19 cellular contexts compared by ENCODE assay signal in genomic region chr4:138908134-138908533, GRCh38.
DNase-seq lines count a peak whose midpoint lies in the region; ATAC-seq, FAIRE-seq and TF ChIP-seq lines count a peak whose summit lies in the region.
"Had no signal": no experiment of that assay in that cellular context is flagged by ENCODE, and none has a peak within 500 bp of the region (broad histone marks: within the 10 kb centered on the region; RNA-seq: fewer than 3 reads in every experiment).

No MANE protein-coding gene starts in this region.

- H2AK9ac ChIP-seq in IMR-90 (replicated peaks; ENCODE audit: low read depth, low read length, poor library complexity), result peak overlapping the region; percentile 11

- no peaks in the 10 kb centered on the region for H3K79me1 ChIP-seq in IMR-90 (ENCODE audit: low read depth in 1 of 2, low read length in 2 of 2)

- no peak overlapping the region for H2AK5ac ChIP-seq in IMR-90 (ENCODE audit: low read depth, low read length)

- H3K27ac ChIP-seq in IMR-90 (ENCODE audit: insufficient read depth, low read length) (no peak overlapping the region), endothelial cell of umbilical vein (ENCODE audit: insufficient read depth, low read depth, low read length) (no peak overlapping the region), left ventricle myocardium inferior (replicated peaks) (no peak overlapping the region)
- H3K27ac ChIP-seq: 22Rv1, BLaER1 had no signal

- H3K4me2 ChIP-seq in IMR-90 (ENCODE audit: low read depth, low read length), result no peak overlapping the region
- H3K4me2 ChIP-seq in endothelial cell of umbilical vein (ENCODE audit: insufficient read depth, low read length), result no peak overlapping the region
- H3K4me2 ChIP-seq: BLaER1 had no signal

- no peak overlapping the region for H3K23ac ChIP-seq in IMR-90 (ENCODE audit: low read depth, low read length)

- H4K20me1 ChIP-seq in IMR-90 (ENCODE audit: insufficient read depth, low read length) (no peaks in the 10 kb centered on the region), endothelial cell of umbilical vein (replicated peaks; ENCODE audit: control insufficient read depth, extremely low read depth, insufficient read depth, low read length) (no peaks in the 10 kb centered on the region)
- H4K20me1 ChIP-seq: BLaER1 had no signal

- TF ChIP-seq POLR2A in IMR-90 (IDR thresholded peaks at IDR 0.05; ENCODE audit: low read depth, low read length), result no peak
- TF ChIP-seq POLR2A in endothelial cell of umbilical vein (IDR thresholded peaks at IDR 0.05; ENCODE audit: low read depth, low read length), result no peak

- H3K9me1 ChIP-seq in IMR-90 (ENCODE audit: insufficient read depth, low read length) (no peaks in the 10 kb centered on the region), endothelial cell of umbilical vein (replicated peaks; ENCODE audit: control insufficient read depth, extremely low read depth, insufficient read depth, low read length) (no peaks in the 10 kb centered on the region)

- H3K79me2 ChIP-seq in endothelial cell of umbilical vein (ENCODE audit: control insufficient read depth, insufficient read depth, low read length), result no peaks in the 10 kb centered on the region

- FAIRE-seq in endothelial cell of umbilical vein (lab: Jason Lieb, UNC), result peak; percentile 43
- FAIRE-seq: GM12878, H54, HTR-8/SVneo had no signal

- no peak for DNase-seq in T-helper 2 cell treated with Interferon-gamma antibody and Interleukin-4, amounts not matched to agents 5 μg/mL and 100 μg/mL, for 36 hours (ENCODE audit: low spot score)
- DNase-seq in T-helper 2 cell (no peak), IMR-90 (no peak), endothelial cell of umbilical vein (ENCODE audit: low read depth, low spot score) (no peak), left ventricle myocardium inferior (no peak), NCI-H2081 (lab: John Stamatoyannopoulos, UW) (no peak)
- DNase-seq: Calu3; CD8-positive, alpha-beta T cell; DMS79 treated with DMSO at 0.1 percent for 48 hours; GF-D8; HCEC 1CT; KG1 had no signal

- ATAC-seq in IMR-90 (ENCODE audit: low read depth) (no peak), HG03469 (IDR thresholded peaks at IDR 0.05; ENCODE audit: unreplicated experiment) (no peak)
- ATAC-seq: CD8-positive, alpha-beta T cell; GM12878 had no signal

- no peak overlapping the region for H3K9ac ChIP-seq in IMR-90 (ENCODE audit: low read depth, low read length)
- H3K9ac ChIP-seq in endothelial cell of umbilical vein (replicated peaks; ENCODE audit: extremely low read depth, insufficient read depth, low read length), result no peak overlapping the region
- H3K9ac ChIP-seq: BLaER1 had no signal

- no peak overlapping the region for H2BK20ac ChIP-seq in IMR-90 (ENCODE audit: low read depth, low read length)

- CTCF ChIA-PET in IMR-90 (lab: Yijun Ruan, JAX), result no interaction called here
- CTCF ChIA-PET in endothelial cell of umbilical vein (lab: Charles Lee), result no interaction called here

- no CpG with 5 or more reads among the region's 5 CpGs for WGBS in IMR-90 (ENCODE audit: extremely low coverage in 2 of 2, insufficient read length in 1 of 2), 2 experiments

- H3K4me3 ChIP-seq in IMR-90 (ENCODE audit: insufficient read depth, low read depth, low read length) (no peak overlapping the region), endothelial cell of umbilical vein (replicated peaks in 1 of 3; ENCODE audit: insufficient read depth in 1 of 3, low read depth in 1 of 3, low read length in 3 of 3) (no peak overlapping the region), left ventricle myocardium inferior (no peak overlapping the region)
- H3K4me3 ChIP-seq: BLaER1, GM12878 had no signal

- peaks cover 6% of the 10 kb centered on the region; the same call in 1 of the 2 replicates for H3K4me1 ChIP-seq in IMR-90 (ENCODE audit: control insufficient read depth, insufficient read depth, low read length)
- H3K4me1 ChIP-seq in endothelial cell of umbilical vein (ENCODE audit: control insufficient read depth, extremely low read depth, insufficient read depth, low read length), result peaks cover 16% of the 10 kb centered on the region
- peaks cover 25% of the 10 kb centered on the region for H3K4me1 ChIP-seq in left ventricle myocardium inferior
- H3K4me1 ChIP-seq: BLaER1 had no signal

- H3K27ac Mint-ChIP-seq in T-helper 2 cell treated with Interferon-gamma antibody and Interleukin-4, amounts not matched to agents 5 μg/mL and 100 μg/mL, for 36 hours, result peak overlapping the region; percentile 52
- H3K27ac Mint-ChIP-seq: CD8-positive, alpha-beta T cell; IgD-negative memory B cell had no signal

- intact Hi-C loops in IMR-90 (cut with micrococcal nuclease), result no loop called here
- intact Hi-C loops in endothelial cell of umbilical vein (cut with micrococcal nuclease), result no loop called here
- intact Hi-C loops in left ventricle myocardium inferior (cut with micrococcal nuclease), result no loop called here

- no TSS peak for BruUV-seq in IMR-90 (replicated peaks; lab: Mats Ljungman, UMichigan)
- no TSS peak for BruUV-seq in endothelial cell of umbilical vein (replicated peaks; lab: Mats Ljungman, UMichigan)

- H3K56ac ChIP-seq in IMR-90 (ENCODE audit: extremely low read depth, insufficient read depth, low read length), result no peak overlapping the region

- H2AFZ ChIP-seq in IMR-90 (replicated peaks; ENCODE audit: low read length, poor library complexity) (no peak overlapping the region), endothelial cell of umbilical vein (ENCODE audit: low read depth, low read length) (no peak overlapping the region)

- peaks cover 3% of the 10 kb centered on the region for H3K27me3 ChIP-seq in IMR-90 (ENCODE audit: control insufficient read depth, insufficient read depth, low read length)
- no peaks in the 10 kb centered on the region for H3K27me3 ChIP-seq in endothelial cell of umbilical vein (ENCODE audit: control insufficient read depth in 2 of 2, insufficient read depth in 2 of 2, low read length in 2 of 2)
- H3K27me3 ChIP-seq in left ventricle myocardium inferior (ENCODE audit: low read depth), result no peaks in the 10 kb centered on the region
- H3K27me3 ChIP-seq: BLaER1 had no signal

- TF ChIP-seq RAD21 in IMR-90 (IDR thresholded peaks at IDR 0.05; ENCODE audit: low read length), result no peak

- H3K36me3 Mint-ChIP-seq in T-helper 2 cell treated with Interferon-gamma antibody and Interleukin-4, amounts not matched to agents 5 μg/mL and 100 μg/mL, for 36 hours (ENCODE audit: low read depth), result no peaks in the 10 kb centered on the region
- H3K36me3 Mint-ChIP-seq: CD8-positive, alpha-beta T cell had no signal

- H3K4ac ChIP-seq in IMR-90 (ENCODE audit: low read depth, low read length), result no peak overlapping the region

- H3K9me3 ChIP-seq in IMR-90 (ENCODE audit: control insufficient read depth, insufficient read depth, low read length) (no peaks in the 10 kb centered on the region), endothelial cell of umbilical vein (replicated peaks; ENCODE audit: control insufficient read depth, insufficient read depth, low read length) (no peaks in the 10 kb centered on the region), left ventricle myocardium inferior (replicated peaks) (no peaks in the 10 kb centered on the region)
- H3K9me3 ChIP-seq: BLaER1 had no signal

- H3K36me3 ChIP-seq in IMR-90 (ENCODE audit: control insufficient read depth, insufficient read depth, low read length) (no peaks in the 10 kb centered on the region), endothelial cell of umbilical vein (ENCODE audit: control insufficient read depth in 2 of 2, extremely low read depth in 1 of 2, insufficient read depth in 2 of 2, low read length in 2 of 2) (no peaks in the 10 kb centered on the region), left ventricle myocardium inferior (no peaks in the 10 kb centered on the region)
- H3K36me3 ChIP-seq: BLaER1 had no signal

- no peak overlapping the region for H4K8ac ChIP-seq in IMR-90 (ENCODE audit: low read depth in 2 of 2, low read length in 2 of 2)

- TF ChIP-seq CTCF in IMR-90 (conservative IDR thresholded peaks at IDR 0.05; ENCODE audit: low read depth, low read length) (no peak), endothelial cell of umbilical vein (IDR thresholded peaks at IDR 0.05; ENCODE audit: extremely low read depth in 1 of 2, insufficient read depth in 1 of 2, low read depth in 1 of 2, low read length in 2 of 2) (no peak), left ventricle myocardium inferior (IDR thresholded peaks at IDR 0.05; ENCODE audit: borderline replicate concordance) (no peak)

- H3K9me3 Mint-ChIP-seq in T-helper 2 cell treated with Interferon-gamma antibody and Interleukin-4, amounts not matched to agents 5 μg/mL and 100 μg/mL, for 36 hours, result no peaks in the 10 kb centered on the region
- H3K9me3 Mint-ChIP-seq: CD8-positive, alpha-beta T cell; IgD-negative memory B cell had no signal

- H4K5ac ChIP-seq in IMR-90 (ENCODE audit: low read depth, low read length), result no peak overlapping the region

- no peak overlapping the region for H4K91ac ChIP-seq in IMR-90 (ENCODE audit: insufficient read depth, low read depth, low read length)

- no peak overlapping the region for H3K4me3 Mint-ChIP-seq in T-helper 2 cell treated with Interferon-gamma antibody and Interleukin-4, amounts not matched to agents 5 μg/mL and 100 μg/mL, for 36 hours
- H3K4me3 Mint-ChIP-seq: CD8-positive, alpha-beta T cell; IgD-negative memory B cell had no signal

- H2BK5ac ChIP-seq in IMR-90 (ENCODE audit: low read depth, low read length, poor library complexity, severe bottlenecking), result no peak overlapping the region

- H3K14ac ChIP-seq in IMR-90 (replicated peaks; ENCODE audit: low read depth, low read length), result no peak overlapping the region

- H3K4me1 Mint-ChIP-seq in T-helper 2 cell treated with Interferon-gamma antibody and Interleukin-4, amounts not matched to agents 5 μg/mL and 100 μg/mL, for 36 hours (ENCODE audit: low read depth), result no peaks in the 10 kb centered on the region

- POLR2A ChIA-PET in IMR-90 (lab: Charles Lee; ENCODE audit: unreplicated experiment) (no interaction called here), endothelial cell of umbilical vein (lab: Charles Lee) (no interaction called here)

- no peak overlapping the region for H3K18ac ChIP-seq in IMR-90 (ENCODE audit: low read depth, low read length)

- H3K27me3 Mint-ChIP-seq in T-helper 2 cell treated with Interferon-gamma antibody and Interleukin-4, amounts not matched to agents 5 μg/mL and 100 μg/mL, for 36 hours (ENCODE audit: low read depth), result peaks cover 13% of the 10 kb centered on the region

- H2BK120ac ChIP-seq in IMR-90 (ENCODE audit: low read depth, low read length), result no peak overlapping the region

- dilution Hi-C loops in IMR-90 (cut with HindIII; ENCODE audit: low sequenced_read_pairs, unreplicated experiment) (no loop called here), endothelial cell of umbilical vein (cut with MboI; ENCODE audit: extremely low pct_ligation_motif_present, low sequenced_read_pairs) (no loop called here)

- in situ Hi-C loops in IMR-90 (cut with MboI; ENCODE audit: low sequenced_read_pairs), result no loop called here

- no peak overlapping the region for H2BK15ac ChIP-seq in IMR-90 (ENCODE audit: low read depth, low read length)

TF ChIP-seq in IMR-90, 13 proteins besides CTCF, POLR2A, EP300 and RAD21 (continues in another document):
- no peak for TF ChIP-seq MAZ (IDR thresholded peaks at IDR 0.05; ENCODE audit: borderline replicate concordance, low read depth, low read length)
- no peak for TF ChIP-seq MXI1 (IDR thresholded peaks at IDR 0.05; ENCODE audit: borderline replicate concordance, low read depth, low read length)

TF ChIP-seq in endothelial cell of umbilical vein, 7 proteins besides CTCF, POLR2A, EP300 and RAD21 (continues in another document):
- TF ChIP-seq POLR2AphosphoS5 (IDR thresholded peaks at IDR 0.05; ENCODE audit: insufficient read depth, low read depth, low read length), result no peak
